In genomic region chr6:7110092-7110792, GRCh38 we compare ENCODE assay signal across 8 cellular contexts. TPM values are rescaled to one million over a fixed set of nuclear protein-coding genes. Genes with fewer than 3 reads are reported as not detected.
DNase-seq lines count a peak whose midpoint lies in the region; ATAC-seq and TF ChIP-seq lines count a peak whose summit lies in the region.

No MANE protein-coding gene starts in this region.

- peaks cover 13% of the 10 kb centered on the region for H3F3A ChIP-seq in smooth muscle cell (ENCODE audit: low read depth)

- in situ Hi-C loops in HAP-1 (cut with MboI; ENCODE audit: low sequenced_read_pairs): no loop called here

- peaks cover 60% of the 10 kb centered on the region for H4K20me1 ChIP-seq in smooth muscle cell (ENCODE audit: low read depth)

- DNase-seq in HAP-1 (ENCODE audit: low spot score in 2 of 2) (no peak), WERI-Rb-1 (peak; percentile 3), fibroblast of the aortic adventitia (ENCODE audit: low read depth) (no peak), smooth muscle cell (lab: John Stamatoyannopoulos, UW; ENCODE audit: unreplicated experiment) (no peak), SHP77 (lab: John Stamatoyannopoulos, UW) (no peak)

- no peak for ATAC-seq in GM21381 (IDR thresholded peaks at IDR 0.05; ENCODE audit: unreplicated experiment)
- ATAC-seq in GM21576 (IDR thresholded peaks at IDR 0.05; ENCODE audit: unreplicated experiment): no peak
- ATAC-seq in GM21526 (IDR thresholded peaks at IDR 0.05; ENCODE audit: low FRiP score, unreplicated experiment): no peak

- TF ChIP-seq CTCF in WERI-Rb-1 (IDR thresholded peaks at IDR 0.05; ENCODE audit: low read depth, low read length): no peak
- TF ChIP-seq CTCF in fibroblast of the aortic adventitia (IDR thresholded peaks at IDR 0.05; ENCODE audit: insufficient read depth, low read length): no peak
- no peak for TF ChIP-seq CTCF in smooth muscle cell (IDR thresholded peaks at IDR 0.05; ENCODE audit: borderline replicate concordance, insufficient read depth, poor library complexity, severe bottlenecking)

- H3K4me2 ChIP-seq in smooth muscle cell: peak overlapping the region; percentile 96

- H3K79me2 ChIP-seq in smooth muscle cell (ENCODE audit: low read depth): peaks cover 69% of the 10 kb centered on the region

- H3K9me3 ChIP-seq in HAP-1: no peaks in the 10 kb centered on the region
- no peaks in the 10 kb centered on the region for H3K9me3 ChIP-seq in WERI-Rb-1 (ENCODE audit: severe bottlenecking)
- H3K9me3 ChIP-seq in smooth muscle cell (replicated peaks; ENCODE audit: low read depth): no peaks in the 10 kb centered on the region

- H3K36me3 ChIP-seq in HAP-1 (replicated peaks) (no peaks in the 10 kb centered on the region), WERI-Rb-1 (no peaks in the 10 kb centered on the region; the same call in 1 of the 2 replicates), smooth muscle cell (ENCODE audit: low read depth) (no peaks in the 10 kb centered on the region)

- H3K9ac ChIP-seq in smooth muscle cell (ENCODE audit: low read depth): no peak overlapping the region

- 56% methylated on average over 6 of the region's 6 CpGs for WGBS in smooth muscle cell (ENCODE audit: low lambda C conversion rate)

- H3K4me1 ChIP-seq in HAP-1 (peaks cover 32% of the 10 kb centered on the region), smooth muscle cell (ENCODE audit: low read depth) (peaks cover 22% of the 10 kb centered on the region)

- H3K4me3 ChIP-seq in HAP-1 (peak overlapping the region; percentile 87), WERI-Rb-1 (ENCODE audit: low read depth, low read length) (peak overlapping the region; percentile 73), fibroblast of the aortic adventitia (ENCODE audit: low read depth, low read length) (peak overlapping the region; percentile 98), smooth muscle cell (peak overlapping the region; percentile 95)

- H3K27me3 ChIP-seq in HAP-1 (ENCODE audit: low read depth) (no peaks in the 10 kb centered on the region), WERI-Rb-1 (ENCODE audit: insufficient read depth, low read depth, severe bottlenecking) (no peaks in the 10 kb centered on the region), smooth muscle cell (ENCODE audit: low read depth) (no peaks in the 10 kb centered on the region)

- H2AFZ ChIP-seq in smooth muscle cell (ENCODE audit: low read depth): no peak overlapping the region

- no peak overlapping the region for H3K27ac ChIP-seq in WERI-Rb-1
- no peak overlapping the region for H3K27ac ChIP-seq in smooth muscle cell (ENCODE audit: low read depth)

RNA-seq across cellular contexts. Expression of gene RREB1, which starts 2.5 kb away (rescaled TPM):
- 17.6 and 23.8 TPM in 2 replicates for total RNA-seq in fibroblast of the aortic adventitia (ENCODE audit: low replicate concordance)
- total RNA-seq in smooth muscle cell: 19.8 and 26.1 TPM in 2 replicates
- polyA plus RNA-seq in smooth muscle cell: 13.2 and 17.7 TPM in 2 replicates
